Comparison of ENCODE assay signal across 14 cellular contexts in the genomic region with DNA sequence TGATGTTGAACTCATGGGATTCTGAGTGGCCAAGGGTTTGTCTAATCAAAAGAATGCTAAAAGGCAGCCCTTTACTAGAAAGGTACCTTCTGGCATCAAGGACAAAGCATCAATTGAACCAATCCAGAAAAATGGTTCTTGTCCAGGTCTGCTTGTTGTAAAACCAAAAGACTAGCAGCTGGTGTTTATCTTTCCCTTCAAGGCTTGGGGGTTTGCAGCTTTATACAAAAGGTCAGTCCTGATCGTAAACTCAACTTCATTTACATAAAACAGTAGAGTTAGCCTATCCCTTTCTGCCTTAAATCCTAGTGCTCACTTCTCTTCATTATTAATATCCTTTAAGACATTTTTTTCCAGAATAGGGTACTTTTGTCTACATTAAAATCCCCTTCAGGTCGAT.
DNase-seq lines count a peak whose midpoint lies in the region; TF ChIP-seq lines count a peak whose summit lies in the region.
"Had no signal": no experiment of that assay in that cellular context is flagged by ENCODE, and none has a peak within 500 bp of the region (broad histone marks: within the 10 kb centered on the region; RNA-seq: fewer than 3 reads in every experiment).

No MANE protein-coding gene starts in this region.

- H3K27ac ChIP-seq in PC-9 (no peak overlapping the region), neuronal stem cell (replicated peaks; ENCODE audit: low read length) (no peak overlapping the region), osteoblast (ENCODE audit: low read depth, low read length) (no peak overlapping the region)
- H3K27ac ChIP-seq: 22Rv1 had no signal

- no peak overlapping the region for H4K8ac ChIP-seq in neuronal stem cell (ENCODE audit: low read depth, low read length)

- no peaks in the 10 kb centered on the region for H3K79me1 ChIP-seq in neuronal stem cell (ENCODE audit: low read depth, low read length)

- no peak overlapping the region for H3K14ac ChIP-seq in neuronal stem cell (ENCODE audit: low read length)

- no peak for TF ChIP-seq CTCF in PC-9 (conservative IDR thresholded peaks at IDR 0.05)
- TF ChIP-seq CTCF in GM20000 (IDR thresholded peaks at IDR 0.05; ENCODE audit: extremely low read depth, missing control alignments): no peak
- TF ChIP-seq CTCF in osteoblast (IDR thresholded peaks at IDR 0.05; ENCODE audit: extremely low read depth, low read depth, low read length): no peak

- CTCF ChIA-PET in PC-9 (lab: Charles Lee): no interaction called here

- no peak overlapping the region for H4K91ac ChIP-seq in neuronal stem cell (ENCODE audit: low read depth, low read length, poor library complexity)

- no TSS peak for BruUV-seq in PC-9 (replicated peaks; lab: Mats Ljungman, UMichigan)

- no peaks in the 10 kb centered on the region for H3K79me2 ChIP-seq in PC-9 (ENCODE audit: low read depth)
- H3K79me2 ChIP-seq in osteoblast (ENCODE audit: insufficient read depth, low read length): no peaks in the 10 kb centered on the region

- H4K20me1 ChIP-seq in PC-9 (ENCODE audit: insufficient read depth) (no peaks in the 10 kb centered on the region), osteoblast (ENCODE audit: insufficient read depth, low read length) (no peaks in the 10 kb centered on the region)

- H2BK120ac ChIP-seq in neuronal stem cell (ENCODE audit: low read depth, low read length): no peak overlapping the region

- H3K4me1 ChIP-seq in PC-9 (replicated peaks; ENCODE audit: insufficient read depth) (no peaks in the 10 kb centered on the region), neuronal stem cell (ENCODE audit: control insufficient read depth in 2 of 2, insufficient read depth in 1 of 2, low read depth in 1 of 2, low read length in 2 of 2) (peaks cover 3 to 10% of the 10 kb centered on the region in 2 donors), osteoblast (ENCODE audit: insufficient read depth, low read length) (peaks cover 24% of the 10 kb centered on the region)

- H2AFZ ChIP-seq in PC-9 (0 out of 2 replicates have a peak overlapping the region, but pooled peaks have one; percentile 12), neuronal stem cell (ENCODE audit: low read length) (peak overlapping the region; percentile 11), osteoblast (ENCODE audit: low read length) (no peak overlapping the region)

- no peak overlapping the region for H3K18ac ChIP-seq in neuronal stem cell (ENCODE audit: low read length)

- H2BK12ac ChIP-seq in neuronal stem cell (ENCODE audit: low read length): no peak overlapping the region

- DNase-seq in DMS153 (lab: John Stamatoyannopoulos, UW) (peak; percentile 68), DMS153 treated with DMSO at 0.1 percent for 48 hours (lab: John Stamatoyannopoulos, UW; ENCODE audit: unreplicated experiment) (no peak), DMS 273 treated with DMSO at 0.1 percent for 48 hours (lab: John Stamatoyannopoulos, UW) (peak; percentile 8), PC-9 (no peak), neuronal stem cell (ENCODE audit: low spot score) (no peak), GM20000 (ENCODE audit: low spot score) (no peak), osteoblast (ENCODE audit: insufficient read length, low spot score, missing footprints) (no peak), GM19240 (ENCODE audit: insufficient read length, low spot score) (no peak)
- DNase-seq: CD8-positive, alpha-beta memory T cell; DND-41; GDM1; HCEC 1CT; KBM-7 had no signal

- no peaks in the 10 kb centered on the region for H3K27me3 ChIP-seq in PC-9 (ENCODE audit: insufficient read depth, low read depth)
- no peaks in the 10 kb centered on the region for H3K27me3 ChIP-seq in neuronal stem cell (ENCODE audit: control insufficient read depth in 3 of 3, insufficient read depth in 3 of 3, low read depth in 1 of 3, low read length in 3 of 3)
- no peaks in the 10 kb centered on the region for H3K27me3 ChIP-seq in osteoblast (ENCODE audit: insufficient read depth, low read length)

- no peaks in the 10 kb centered on the region for H3K9me2 ChIP-seq in PC-9 (ENCODE audit: insufficient read depth)

- intact Hi-C loops in PC-9 (cut with micrococcal nuclease; ENCODE audit: unreplicated experiment): no loop called here

- no peak overlapping the region for H3K4me2 ChIP-seq in PC-9
- H3K4me2 ChIP-seq in neuronal stem cell (ENCODE audit: insufficient read depth, low read length, poor library complexity, severe bottlenecking): no peak overlapping the region
- H3K4me2 ChIP-seq in osteoblast (ENCODE audit: insufficient read depth, low read length): no peak overlapping the region

- POLR2A ChIA-PET in PC-9 (lab: Charles Lee; ENCODE audit: unreplicated experiment): interaction anchor here (0.7 kb wide), 1 partner anchor 12 kb away, joined by 4 read pairs; no protein-coding TSS in a partner anchor

- no peaks in the 10 kb centered on the region for H3F3A ChIP-seq in PC-9 (ENCODE audit: insufficient read depth, low read depth)

- no peak overlapping the region for H3K4ac ChIP-seq in neuronal stem cell (ENCODE audit: low read length)

- no peak overlapping the region for H2BK5ac ChIP-seq in neuronal stem cell (ENCODE audit: low read length)

- H2BK15ac ChIP-seq in neuronal stem cell (ENCODE audit: low read length): no peak overlapping the region

- no peaks in the 10 kb centered on the region for H3K36me3 ChIP-seq in PC-9 (ENCODE audit: low read depth)
- no peaks in the 10 kb centered on the region for H3K36me3 ChIP-seq in neuronal stem cell (replicated peaks in 1 of 2; ENCODE audit: control insufficient read depth in 2 of 2, insufficient read depth in 2 of 2, low read length in 2 of 2)
- H3K36me3 ChIP-seq in osteoblast (ENCODE audit: insufficient read depth, low read length): no peaks in the 10 kb centered on the region

- no peak overlapping the region for H2AK5ac ChIP-seq in neuronal stem cell (ENCODE audit: low read depth, low read length)

- WGBS in neuronal stem cell (ENCODE audit: extremely low coverage in 2 of 2, insufficient read length in 2 of 2, insufficient replicate concordance in 1 of 2), 2 donors: no CpG with 5 or more reads among the region's 2 CpGs

- H3K9me3 ChIP-seq in PC-9 (ENCODE audit: insufficient read depth, low read depth): no peaks in the 10 kb centered on the region
- peaks cover 0 to 2% of the 10 kb centered on the region in 2 donors for H3K9me3 ChIP-seq in neuronal stem cell (replicated peaks in 1 of 2; ENCODE audit: control insufficient read depth in 2 of 2, insufficient read depth in 1 of 2, low read depth in 1 of 2, low read length in 2 of 2)
- H3K9me3 ChIP-seq in osteoblast (ENCODE audit: low read depth, low read length): no peaks in the 10 kb centered on the region

- H3K4me3 ChIP-seq in PC-9 (no peak overlapping the region), neuronal stem cell (ENCODE audit: low read length in 2 of 2) (no peak overlapping the region), osteoblast (ENCODE audit: insufficient read depth, low read length) (no peak overlapping the region)

- no peak overlapping the region for H3K9ac ChIP-seq in neuronal stem cell (ENCODE audit: low read depth, low read length, poor library complexity)

- H3K23ac ChIP-seq in neuronal stem cell (ENCODE audit: low read depth, low read length, poor library complexity): no peak overlapping the region

Comparison
In these comparisons a context has a peak if more than half of its experiments do, and no peak if none do; other contexts are left out.
1. DNase-seq: peak in DMS153 (single experiment) and DMS 273 treated with DMSO at 0.1 percent for 48 hours (single experiment); none in DMS153 treated with DMSO at 0.1 percent for 48 hours (single experiment), PC-9 (0 of 2), neuronal stem cell (single experiment), GM20000 (single experiment), osteoblast (single experiment) and GM19240 (single experiment).